17 cellular contexts compared by ENCODE assay signal in genomic region chr6:52649521-52649920, GRCh38. TPM values are rescaled to one million over a fixed set of nuclear protein-coding genes. Genes with fewer than 3 reads are reported as not detected.
DNase-seq lines count a peak whose midpoint lies in the region; ATAC-seq and TF ChIP-seq lines count a peak whose summit lies in the region.
"Had no signal": no experiment of that assay in that cellular context is flagged by ENCODE, and none has a peak within 500 bp of the region (broad histone marks: within the 10 kb centered on the region; RNA-seq: fewer than 3 reads in every experiment).

No MANE protein-coding gene starts in this region.

- H3K4me3 ChIP-seq in ACC112 (ENCODE audit: low read depth, low read length) (peak overlapping the region; percentile 11; the same call in 1 of the 2 replicates), osteoblast (ENCODE audit: insufficient read depth, low read length) (no peak overlapping the region), body of pancreas (no peak overlapping the region)
- H3K4me3 ChIP-seq: A549, SJCRH30 had no signal

- H3K36me3 ChIP-seq in ACC112 (ENCODE audit: insufficient read depth, low read length) (no peaks in the 10 kb centered on the region), osteoblast (ENCODE audit: insufficient read depth, low read length) (no peaks in the 10 kb centered on the region), body of pancreas (replicated peaks in 1 of 2; ENCODE audit: insufficient read depth in 1 of 2, low read depth in 2 of 2) (no peaks in the 10 kb centered on the region)
- H3K36me3 ChIP-seq: SJCRH30 had no signal

- no peaks in the 10 kb centered on the region for H4K20me1 ChIP-seq in osteoblast (ENCODE audit: insufficient read depth, low read length)

- H3K27me3 ChIP-seq in ACC112 (ENCODE audit: insufficient read depth, low read length): no peaks in the 10 kb centered on the region
- no peaks in the 10 kb centered on the region for H3K27me3 ChIP-seq in osteoblast (ENCODE audit: insufficient read depth, low read length)
- H3K27me3 ChIP-seq in body of pancreas: no peaks in the 10 kb centered on the region
- H3K27me3 ChIP-seq: SJCRH30 had no signal

- TF ChIP-seq POLR2A in body of pancreas (IDR thresholded peaks at IDR 0.05): no peak

- peak overlapping the region; percentile 15 for H3K4me2 ChIP-seq in osteoblast (ENCODE audit: insufficient read depth, low read length)
- H3K4me2 ChIP-seq: A549, KMS-11 had no signal

- no peak overlapping the region for H2AFZ ChIP-seq in ACC112 (ENCODE audit: low read length, unreplicated experiment)
- H2AFZ ChIP-seq in osteoblast (ENCODE audit: low read length): peak overlapping the region; percentile 8

- no peaks in the 10 kb centered on the region for H3K9me3 ChIP-seq in osteoblast (ENCODE audit: low read depth, low read length)
- no peaks in the 10 kb centered on the region for H3K9me3 ChIP-seq in body of pancreas
- H3K9me3 ChIP-seq: A549 had no signal

- H3K79me2 ChIP-seq in ACC112 (ENCODE audit: control insufficient read depth, insufficient read depth, low read length, unreplicated experiment) (no peaks in the 10 kb centered on the region), osteoblast (ENCODE audit: insufficient read depth, low read length) (no peaks in the 10 kb centered on the region)

- TF ChIP-seq CTCF in osteoblast (IDR thresholded peaks at IDR 0.05; ENCODE audit: extremely low read depth, low read depth, low read length) (no peak), body of pancreas (IDR thresholded peaks at IDR 0.05) (no peak)

- H3K4me1 ChIP-seq in ACC112 (ENCODE audit: control insufficient read depth, insufficient read depth, low read length, unreplicated experiment): peaks cover 30% of the 10 kb centered on the region
- peaks cover 24% of the 10 kb centered on the region for H3K4me1 ChIP-seq in osteoblast (ENCODE audit: insufficient read depth, low read length)
- H3K4me1 ChIP-seq in body of pancreas: no peaks in the 10 kb centered on the region
- H3K4me1 ChIP-seq: A549, SJCRH30 had no signal

- 39 to 57% methylated on average over 1 of the region's 1 CpG for WGBS in body of pancreas, 2 donors

- intact Hi-C loops in body of pancreas (cut with DNase I): no loop called here

- peak; percentile 72 for DNase-seq in HT1080 (ENCODE audit: low read depth)
- peak; percentile 65 for DNase-seq in fibroblast of gingiva (ENCODE audit: low read depth)
- no peak for DNase-seq in osteoblast (ENCODE audit: insufficient read length, low spot score, missing footprints)
- no peak for DNase-seq in dedifferentiated amniotic fluid mesenchymal stem cell (ENCODE audit: extremely low spot score)
- DNase-seq in cerebellum (ENCODE audit: low spot score): no peak
- no peak for DNase-seq in body of pancreas
- DNase-seq: CD4-positive, alpha-beta T cell; DMS79; MM.1S; NCI-H1105; NCI-H1694 treated with DMSO at 0.1 percent for 48 hours; NCI-H2171; SJCRH30 had no signal

- ATAC-seq in HG03432 (IDR thresholded peaks at IDR 0.05; ENCODE audit: unreplicated experiment) (no peak), body of pancreas (no peak)
- ATAC-seq: A549 had no signal

- H3K27ac ChIP-seq in ACC112 (ENCODE audit: low read depth, low read length) (peak overlapping the region; percentile 25; the same call in 1 of the 2 replicates), osteoblast (ENCODE audit: low read depth, low read length) (peak overlapping the region; percentile 26), body of pancreas (no peak overlapping the region)
- H3K27ac ChIP-seq: A549, KMS-11, SJCRH30 had no signal

RNA-seq across cellular contexts. Expression of gene TMEM14A, which starts 21.4 kb away (rescaled TPM):
- total RNA-seq in HT1080 (2014; rRNA removed; shearing (Covaris generic)): 48.9 and 50.5 TPM in 2 replicates
- polyA plus RNA-seq in HT1080 (2015; cell fraction: cytosol; rRNA removed): 52.0 and 62.4 TPM in 2 replicates
- polyA plus RNA-seq in HT1080 (2015; cell fraction: nucleus; rRNA removed): 21.6 and 28.8 TPM in 2 replicates
- total RNA-seq in osteoblast (15.6 and 19.9 TPM in 2 replicates), cerebellum (44.6 TPM), body of pancreas (10 to 100 TPM; 14.8 to 33.2 TPM)

Comparison
In these comparisons a context has a peak if more than half of its experiments do, and no peak if none do; other contexts are left out.
1. H3K27ac ChIP-seq: peak in ACC112 (single experiment) and osteoblast (single experiment); none in body of pancreas (0 of 4).
2. DNase-seq: peak in HT1080 (single experiment) and fibroblast of gingiva (single experiment); none in osteoblast (single experiment), dedifferentiated amniotic fluid mesenchymal stem cell (single experiment), cerebellum (single experiment) and body of pancreas (0 of 4).